12 cellular contexts compared by ENCODE assay signal in the genomic region with DNA sequence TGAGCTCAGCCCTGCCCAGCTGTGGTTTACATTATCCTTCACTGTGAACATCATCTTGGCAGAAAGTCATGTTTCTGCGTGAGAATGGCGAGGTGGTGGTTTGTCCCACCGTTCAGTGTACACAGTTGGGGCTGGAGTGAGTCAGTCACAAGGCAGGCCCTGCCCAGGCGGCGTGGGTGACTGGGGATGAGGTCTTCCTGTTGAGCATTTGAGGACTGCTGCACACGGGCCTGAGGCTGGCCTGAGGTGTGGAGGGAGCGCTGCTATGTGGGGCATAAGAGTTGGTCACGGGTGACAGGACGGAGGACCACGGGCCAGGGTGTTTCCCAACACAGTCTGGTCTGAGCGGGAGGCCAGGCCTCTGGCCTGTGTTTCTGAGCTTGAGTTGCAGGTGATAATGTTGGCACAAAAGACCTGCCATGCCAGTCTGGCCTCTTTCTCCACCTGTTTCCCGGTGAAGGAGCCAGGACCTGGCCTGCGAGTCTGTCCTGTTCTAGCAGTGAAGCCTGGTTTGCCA. TPM values are rescaled to one million over a fixed set of nuclear protein-coding genes. Genes with fewer than 3 reads are reported as not detected.
DNase-seq lines count a peak whose midpoint lies in the region; ATAC-seq and TF ChIP-seq lines count a peak whose summit lies in the region.
"Had no signal": no experiment of that assay in that cellular context is flagged by ENCODE, and none has a peak within 500 bp of the region (broad histone marks: within the 10 kb centered on the region; RNA-seq: fewer than 3 reads in every experiment).

No MANE protein-coding gene starts in this region.

- no peak for ATAC-seq in HG02973 (IDR thresholded peaks at IDR 0.05; ENCODE audit: unreplicated experiment)
- ATAC-seq in HG02610 (IDR thresholded peaks at IDR 0.05; ENCODE audit: unreplicated experiment): no peak

- no peak overlapping the region for H3K27ac ChIP-seq in endodermal cell (ENCODE audit: low read depth, low read length)
- no peak overlapping the region for H3K27ac ChIP-seq in neural progenitor cell

- H3K4me2 ChIP-seq in neural progenitor cell: no peak overlapping the region

- no peaks in the 10 kb centered on the region for H3K79me2 ChIP-seq in neural progenitor cell (ENCODE audit: low read depth)

- no peaks in the 10 kb centered on the region for H3F3A ChIP-seq in neural progenitor cell (ENCODE audit: low read depth)

- H3K9me3 ChIP-seq in endodermal cell (ENCODE audit: control insufficient read depth, low read length): no peaks in the 10 kb centered on the region
- H3K9me3 ChIP-seq in neural progenitor cell (ENCODE audit: low read depth): no peaks in the 10 kb centered on the region

- H3K36me3 Mint-ChIP-seq in endodermal cell (ENCODE audit: low read depth) (peaks cover 73% of the 10 kb centered on the region), neural progenitor cell (no peaks in the 10 kb centered on the region)

- peak; percentile 67 for DNase-seq in AG09319 (ENCODE audit: extremely low read depth, low read depth)
- DNase-seq in MV-4-11 (lab: John Stamatoyannopoulos, UW): peak; percentile 91
- DNase-seq in endodermal cell: no peak
- DNase-seq in neural progenitor cell (ENCODE audit: low spot score): no peak
- no peak for DNase-seq in activated CD4-positive, alpha-beta T cell treated with anti-CD3 and anti-CD28 coated beads for 4 hours
- DNase-seq in GM13976 (ENCODE audit: low spot score): no peak
- DNase-seq: activated naive CD4-positive, alpha-beta T cell treated with Interleukin-2 at 50 U/mL for 16 hours; DMS 273 treated with DMSO at 0.1 percent for 48 hours; NCI-H2227 treated with DMSO at 0.1 percent for 48 hours; retina had no signal

- no peak overlapping the region for H2AFZ ChIP-seq in neural progenitor cell (replicated peaks)

- no peak for TF ChIP-seq CTCF in AG09319 (IDR thresholded peaks at IDR 0.05; ENCODE audit: low read depth, low read length)
- TF ChIP-seq CTCF in endodermal cell (conservative IDR thresholded peaks at IDR 0.05): no peak
- TF ChIP-seq CTCF in neural progenitor cell (IDR thresholded peaks at IDR 0.05): no peak
- TF ChIP-seq CTCF in GM13976 (IDR thresholded peaks at IDR 0.05; ENCODE audit: borderline replicate concordance, control extremely low read depth, extremely low read depth, insufficient read depth, missing control alignments): no peak

- H3K4me3 Mint-ChIP-seq in endodermal cell: no peak overlapping the region
- no peak overlapping the region for H3K4me3 Mint-ChIP-seq in neural progenitor cell

- H3K27ac Mint-ChIP-seq in endodermal cell: peak overlapping the region; percentile 68
- peak overlapping the region; percentile 65 for H3K27ac Mint-ChIP-seq in neural progenitor cell

- H4K20me1 ChIP-seq in neural progenitor cell (ENCODE audit: low read depth): no peaks in the 10 kb centered on the region

- H3K27me3 Mint-ChIP-seq in endodermal cell (ENCODE audit: insufficient read depth) (no peaks in the 10 kb centered on the region), neural progenitor cell (ENCODE audit: insufficient read depth, low read depth) (no peaks in the 10 kb centered on the region)

- in situ Hi-C loops in GM13976 (cut with MboI; ENCODE audit: low sequenced_read_pairs, unreplicated experiment): no loop called here

- H3K4me1 ChIP-seq in endodermal cell (ENCODE audit: control insufficient read depth, insufficient read depth, low read length) (no peaks in the 10 kb centered on the region), neural progenitor cell (no peaks in the 10 kb centered on the region)

- no peaks in the 10 kb centered on the region for H3K4me1 Mint-ChIP-seq in endodermal cell
- H3K4me1 Mint-ChIP-seq in neural progenitor cell: peaks cover 28% of the 10 kb centered on the region

- peaks cover 62% of the 10 kb centered on the region for H3K36me3 ChIP-seq in endodermal cell (ENCODE audit: control insufficient read depth, insufficient read depth, low read length)
- no peaks in the 10 kb centered on the region for H3K36me3 ChIP-seq in neural progenitor cell

- H3K27me3 ChIP-seq in endodermal cell (ENCODE audit: control insufficient read depth, insufficient read depth, low read length, poor library complexity, severe bottlenecking): no peaks in the 10 kb centered on the region
- H3K27me3 ChIP-seq in neural progenitor cell: no peaks in the 10 kb centered on the region

- 95 to 98% methylated on average over 8 to 13 of the region's 13 CpGs for WGBS in endodermal cell (ENCODE audit: insufficient coverage in 1 of 2, insufficient read length in 1 of 2), 2 experiments

- H3K4me3 ChIP-seq in endodermal cell (ENCODE audit: low read length) (no peak overlapping the region), neural progenitor cell (no peak overlapping the region)

- no peak overlapping the region for H3K9ac ChIP-seq in endodermal cell (ENCODE audit: extremely low read depth, low read length, poor library complexity, severe bottlenecking)
- no peak overlapping the region for H3K9ac ChIP-seq in neural progenitor cell

- H3K9me3 Mint-ChIP-seq in endodermal cell (no peaks in the 10 kb centered on the region), neural progenitor cell (no peaks in the 10 kb centered on the region)

RNA-seq across cellular contexts. Expression of gene C19orf33, which starts 13.4 kb away (rescaled TPM):
- 10 to 100 TPM in 1 of 2 donors, 1 to 10 TPM in 1; 2.9 to 13.2 TPM for total RNA-seq in endodermal cell
- not detected for polyA plus RNA-seq in endodermal cell (2013, experiment 1 of 2)
- not detected for polyA plus RNA-seq in endodermal cell (2013, experiment 2 of 2)
- total RNA-seq in neural progenitor cell (ENCODE audit: low replicate concordance): not detected in 2 replicates

RNA-seq across cellular contexts. Expression of gene YIF1B, which starts 25.1 kb away (rescaled TPM):
- total RNA-seq in endodermal cell: 10 to 100 TPM; 68.6 to 74.6 TPM
- polyA plus RNA-seq in endodermal cell (2013, experiment 1 of 2): 97.3 TPM
- polyA plus RNA-seq in endodermal cell (2013, experiment 2 of 2): 90.6 TPM
- 38.1 and 92.9 TPM in 2 replicates for total RNA-seq in neural progenitor cell (ENCODE audit: low replicate concordance)

RNA-seq across cellular contexts. Expression of gene SPINT2, which starts 26.3 kb away (rescaled TPM):
- total RNA-seq in endodermal cell (100 to 1,000 TPM; 415 to 487 TPM), neural progenitor cell (ENCODE audit: low replicate concordance) (71.0 and 177 TPM in 2 replicates)
- 136 TPM for polyA plus RNA-seq in endodermal cell (2013, experiment 1 of 2)
- 110 TPM for polyA plus RNA-seq in endodermal cell (2013, experiment 2 of 2)

RNA-seq across cellular contexts. Expression of gene KCNK6, which starts 29.0 kb away (rescaled TPM):
- 1 to 10 TPM; 5.1 to 8.9 TPM for total RNA-seq in endodermal cell
- polyA plus RNA-seq in endodermal cell (2013, experiment 1 of 2): 2.2 TPM
- polyA plus RNA-seq in endodermal cell (2013, experiment 2 of 2): 2.1 TPM
- total RNA-seq in neural progenitor cell (ENCODE audit: low replicate concordance): 0.92 and 2.5 TPM in 2 replicates

RNA-seq across cellular contexts. Expression of gene PPP1R14A, which starts 34.5 kb away (rescaled TPM):
- total RNA-seq in endodermal cell (10 to 100 TPM in 1 of 2 donors, 1 to 10 TPM in 1; 8.6 to 13.8 TPM), neural progenitor cell (ENCODE audit: low replicate concordance) (2.0 and 4.2 TPM in 2 replicates)
- 8.8 TPM for polyA plus RNA-seq in endodermal cell (2013, experiment 1 of 2)
- 7.4 TPM for polyA plus RNA-seq in endodermal cell (2013, experiment 2 of 2)

Comparison
In these comparisons a context has a peak if more than half of its experiments do, and no peak if none do; other contexts are left out.
1. DNase-seq: peak in AG09319 (single experiment) and MV-4-11 (single experiment); none in endodermal cell (single experiment), neural progenitor cell (single experiment), activated CD4-positive, alpha-beta T cell treated with anti-CD3 and anti-CD28 coated beads for 4 hours (0 of 2) and GM13976 (single experiment).